Comparison of ENCODE assay signal across 9 cellular contexts in genomic region chr9:21974230-21974541, GRCh38. TPM values are rescaled to one million over a fixed set of nuclear protein-coding genes. Genes with fewer than 3 reads are reported as not detected.
DNase-seq lines count a peak whose midpoint lies in the region; ATAC-seq and TF ChIP-seq lines count a peak whose summit lies in the region.
"Had no signal": no experiment of that assay in that cellular context is flagged by ENCODE, and none has a peak within 500 bp of the region (broad histone marks: within the 10 kb centered on the region; RNA-seq: fewer than 3 reads in every experiment).

No MANE protein-coding gene starts in this region.

- BruUV-seq in PC-9 (replicated peaks; lab: Mats Ljungman, UMichigan): no TSS peak

- CTCF ChIA-PET in PC-9 (lab: Charles Lee): no interaction called here

- peak overlapping the region; percentile 65 for H3K4me3 ChIP-seq in PC-9
- peak overlapping the region; percentile 53 for H3K4me3 ChIP-seq in epithelial cell of esophagus (ENCODE audit: low read length)
- peak overlapping the region; percentile 71 for H3K4me3 ChIP-seq in retinal pigment epithelial cell (ENCODE audit: low read length)

- peaks cover 31% of the 10 kb centered on the region for H3K4me1 ChIP-seq in PC-9 (replicated peaks; ENCODE audit: insufficient read depth)

- peaks cover 11% of the 10 kb centered on the region for H3F3A ChIP-seq in PC-9 (ENCODE audit: insufficient read depth, low read depth)

- peak overlapping the region; percentile 98 for H3K4me2 ChIP-seq in PC-9

- H2AFZ ChIP-seq in PC-9: peak overlapping the region; percentile 74; the same call in 1 of the 2 replicates

- no peaks in the 10 kb centered on the region for H3K9me2 ChIP-seq in PC-9 (ENCODE audit: insufficient read depth)

- H3K9me3 ChIP-seq in PC-9 (ENCODE audit: insufficient read depth, low read depth): no peaks in the 10 kb centered on the region

- H3K27ac ChIP-seq in PC-9: peak overlapping the region; percentile 75
- H3K27ac ChIP-seq: 22Rv1 had no signal

- intact Hi-C loops in PC-9 (cut with micrococcal nuclease; ENCODE audit: unreplicated experiment): loop anchor here (1.0 to 2.0 kb wide), 2 partner anchors 110 to 159 kb away; no protein-coding TSS in a partner anchor

- TF ChIP-seq CTCF in PC-9 (conservative IDR thresholded peaks at IDR 0.05) (no peak), epithelial cell of esophagus (IDR thresholded peaks at IDR 0.05; ENCODE audit: insufficient read depth, low read depth, low read length, missing control alignments) (no peak), retinal pigment epithelial cell (conservative IDR thresholded peaks at IDR 0.05; ENCODE audit: low read depth, low read length) (no peak)

- peak; percentile 39 for DNase-seq in DMS153 treated with DMSO at 0.1 percent for 48 hours (lab: John Stamatoyannopoulos, UW; ENCODE audit: unreplicated experiment)
- no peak for DNase-seq in DMS153 (lab: John Stamatoyannopoulos, UW)
- peak in 1 of 2 experiments; percentile 34 for DNase-seq in PC-9
- DNase-seq in epithelial cell of esophagus (ENCODE audit: low read depth): no peak
- DNase-seq in retinal pigment epithelial cell (ENCODE audit: low read depth): no peak
- DNase-seq in NCI-H748 (lab: John Stamatoyannopoulos, UW; ENCODE audit: unreplicated experiment): no peak
- DNase-seq in activated effector memory CD4-positive, alpha-beta T cell treated with anti-CD3 and anti-CD28 coated beads, Interleukin-2, amount 50 U/mL, for 16 hours: no peak

- POLR2A ChIA-PET in PC-9 (lab: Charles Lee; ENCODE audit: unreplicated experiment): no interaction called here

- no peak for ATAC-seq in GM21717 (IDR thresholded peaks at IDR 0.05; ENCODE audit: unreplicated experiment)

- H3K36me3 ChIP-seq in PC-9 (ENCODE audit: low read depth): peaks cover 28% of the 10 kb centered on the region

- H3K27me3 ChIP-seq in PC-9 (ENCODE audit: insufficient read depth, low read depth): no peaks in the 10 kb centered on the region

- peaks cover 6% of the 10 kb centered on the region for H4K20me1 ChIP-seq in PC-9 (ENCODE audit: insufficient read depth)

- H3K79me2 ChIP-seq in PC-9 (ENCODE audit: low read depth): peaks cover 84% of the 10 kb centered on the region

RNA-seq across cellular contexts. Expression of gene CDKN2A, which starts 20.0 kb away (rescaled TPM):
- total RNA-seq in PC-9 (2021): 282 and 404 TPM in 2 replicates

RNA-seq across cellular contexts. Expression of gene CDKN2B-AS1, which starts 20.4 kb away (rescaled TPM):
- total RNA-seq in PC-9 (2021): 11.6 and 12.5 TPM in 2 replicates

RNA-seq across cellular contexts. Expression of gene CDKN2B, which starts 34.9 kb away (rescaled TPM):
- 33.8 and 40.2 TPM in 2 replicates for total RNA-seq in PC-9 (2021)
